1 cellular context compared by ENCODE assay signal in genomic region chr20:750801-751200, GRCh38.
A peak's percentile ranks its signal among the peaks of the same experiment; 100 is the strongest.
TF ChIP-seq lines count a peak whose summit lies in the region.

No MANE protein-coding gene starts in this region.

TF ChIP-seq in K562, 482 proteins besides CTCF, POLR2A, EP300 and RAD21 (continues in another document):
- TF ChIP-seq FOXA3 (CRISPR knock-in tag; conservative IDR thresholded peaks at IDR 0.05 in 1 of 2, IDR thresholded peaks at IDR 0.05 in 1 of 2) (no peak), DPF2 (IDR thresholded peaks at IDR 0.05) (no peak), YY1 (IDR thresholded peaks at IDR 0.05; ENCODE audit: borderline replicate concordance in 1 of 3, control insufficient read depth in 1 of 3, extremely low read depth in 1 of 3, insufficient read depth in 3 of 3, insufficient read length in 1 of 3, insufficient replicate concordance in 2 of 3, low read depth in 1 of 3, low read length in 2 of 3) (peak in 1 of 3 experiments; percentile 12), ATF3 (IDR thresholded peaks at IDR 0.05) (peak; percentile 74), ATF3 (CRISPR knock-in tag; conservative IDR thresholded peaks at IDR 0.05) (no peak), NFIC (IDR thresholded peaks at IDR 0.05) (no peak), RBM25 (IDR thresholded peaks at IDR 0.05; ENCODE audit: low read depth, low read length, severe bottlenecking) (peak; percentile 80), FOXK1 (CRISPR knock-in tag; IDR thresholded peaks at IDR 0.05; ENCODE audit: borderline replicate concordance) (no peak), HINFP (tag; conservative IDR thresholded peaks at IDR 0.05; ENCODE audit: low read depth) (no peak), PPARD (CRISPR knock-in tag; IDR thresholded peaks at IDR 0.05) (no peak), SIN3B (IDR thresholded peaks at IDR 0.05; ENCODE audit: low read depth) (no peak), RBM14 (IDR thresholded peaks at IDR 0.05; ENCODE audit: borderline replicate concordance, insufficient read depth, low read depth, low read length) (no peak), ZNF639 (CRISPR knock-in tag; conservative IDR thresholded peaks at IDR 0.05 in 1 of 2, IDR thresholded peaks at IDR 0.05 in 1 of 2) (no peak), USF2 (CRISPR knock-in tag; IDR thresholded peaks at IDR 0.05) (peak; percentile 94), NFATC3 (IDR thresholded peaks at IDR 0.05) (no peak), MCM5 (IDR thresholded peaks at IDR 0.05; ENCODE audit: low read depth) (no peak), EWSR1 (IDR thresholded peaks at IDR 0.05; ENCODE audit: borderline replicate concordance, low read depth, partially characterized antibody) (no peak), ZNF23 (CRISPR knock-in tag; IDR thresholded peaks at IDR 0.05) (no peak), TCF15 (CRISPR knock-in tag; IDR thresholded peaks at IDR 0.05) (no peak), ZNF609 (CRISPR knock-in tag; IDR thresholded peaks at IDR 0.05; ENCODE audit: borderline replicate concordance) (no peak), PRPF4 (IDR thresholded peaks at IDR 0.05; ENCODE audit: insufficient read depth, low read depth, low read length, poor library complexity, severe bottlenecking) (no peak), MNT (conservative IDR thresholded peaks at IDR 0.05) (no peak; a peak in 1 of 4 replicates), TARDBP (IDR thresholded peaks at IDR 0.05) (no peak), FOXP4 (CRISPR knock-in tag; IDR thresholded peaks at IDR 0.05; ENCODE audit: borderline replicate concordance) (no peak), IFI16 (CRISPR knock-in tag; IDR thresholded peaks at IDR 0.05) (no peak), ATF1 (CRISPR knock-in tag; IDR thresholded peaks at IDR 0.05) (no peak), ATF1 (tag; IDR thresholded peaks at IDR 0.05) (no peak), ARID3B (CRISPR knock-in tag; IDR thresholded peaks at IDR 0.05; ENCODE audit: borderline replicate concordance) (no peak), RFX5 (IDR thresholded peaks at IDR 0.05; ENCODE audit: low read depth, low read length) (no peak), ZNF696 (CRISPR knock-in tag; conservative IDR thresholded peaks at IDR 0.05) (no peak), RREB1 (CRISPR knock-in tag; IDR thresholded peaks at IDR 0.05) (no peak), TFAM (CRISPR knock-in tag; conservative IDR thresholded peaks at IDR 0.05) (no peak), RFX7 (CRISPR knock-in tag; IDR thresholded peaks at IDR 0.05) (no peak), FOS (IDR thresholded peaks at IDR 0.05; ENCODE audit: extremely low read depth, insufficient read length) (peak; percentile 72), ATF7 (IDR thresholded peaks at IDR 0.05) (peak; percentile 98)
